ENCODE assay signal across 8 cellular contexts in genomic region chr1:37794372-37795339, GRCh38. TPM values are rescaled to one million over a fixed set of nuclear protein-coding genes. Genes with fewer than 3 reads are reported as not detected.
A peak's percentile ranks its signal among the peaks of the same experiment; 100 is the strongest.
DNase-seq lines count a peak whose midpoint lies in the region; ATAC-seq and TF ChIP-seq lines count a peak whose summit lies in the region.

No MANE protein-coding gene starts in this region.

- peak; percentile 72 for DNase-seq in COLO668 (lab: John Stamatoyannopoulos, UW; ENCODE audit: unreplicated experiment)
- DNase-seq in OCI-LY7 (ENCODE audit: low spot score), result no peak
- DNase-seq in fibroblast of the aortic adventitia (ENCODE audit: low read depth), result no peak
- no peak for DNase-seq in EL
- DNase-seq in NK-92 (lab: John Stamatoyannopoulos, UW; ENCODE audit: unreplicated experiment), result no peak
- no peak for DNase-seq in mucosa of gallbladder (ENCODE audit: low spot score)

- no peaks in the 10 kb centered on the region for H4K20me1 ChIP-seq in OCI-LY7 (ENCODE audit: insufficient read depth, low read length)

- POLR2A ChIA-PET in OCI-LY7 (lab: Charles Lee), result interaction anchor here (0.5 to 0.6 kb wide), 2 partner anchors 55 to 1561 kb away, joined by 3 to 5 read pairs; no protein-coding TSS in a partner anchor

- ATAC-seq in GM21529 (IDR thresholded peaks at IDR 0.05; ENCODE audit: unreplicated experiment), result peak; percentile 39

- TF ChIP-seq CTCF in OCI-LY7 (conservative IDR thresholded peaks at IDR 0.05; ENCODE audit: low read length) (no peak), fibroblast of the aortic adventitia (IDR thresholded peaks at IDR 0.05; ENCODE audit: insufficient read depth, low read length) (no peak)

- peak overlapping the region; percentile 88 for H3K4me2 ChIP-seq in OCI-LY7 (ENCODE audit: low read length)

- H3K9ac ChIP-seq in skeletal muscle tissue (ENCODE audit: low read depth in 1 of 3, low read length in 3 of 3), result no peak overlapping the region

- H3K4me1 ChIP-seq in OCI-LY7 (ENCODE audit: insufficient read depth, low read length, poor library complexity, severe bottlenecking) (peaks cover 28% of the 10 kb centered on the region), skeletal muscle tissue (ENCODE audit: control insufficient read depth in 3 of 3, insufficient read depth in 3 of 3, low read length in 3 of 3) (peaks cover 8 to 13% (median 10%) of the 10 kb centered on the region in 3 donors)

- H3K27me3 ChIP-seq in skeletal muscle tissue (ENCODE audit: control insufficient read depth in 3 of 3, insufficient read depth in 3 of 3, low read length in 3 of 3), result peaks cover 0 to 4% (median 0%) of the 10 kb centered on the region in 3 donors

- H3K4me3 ChIP-seq in OCI-LY7 (ENCODE audit: low read depth, low read length, poor library complexity, severe bottlenecking) (peak overlapping the region; percentile 88), fibroblast of the aortic adventitia (ENCODE audit: low read depth, low read length) (peak overlapping the region; percentile 33), skeletal muscle tissue (ENCODE audit: low read length in 3 of 3) (peak overlapping the region in 2 of 3 donors; percentile 45 to 73)

- H3K27ac ChIP-seq in OCI-LY7 (ENCODE audit: low read depth, low read length, poor library complexity, severe bottlenecking) (no peak overlapping the region), skeletal muscle tissue (ENCODE audit: low read depth, low read length) (no peak overlapping the region)

- H3K9me3 ChIP-seq in OCI-LY7 (ENCODE audit: low read length) (no peaks in the 10 kb centered on the region), skeletal muscle tissue (ENCODE audit: control insufficient read depth in 3 of 3, low read length in 3 of 3) (no peaks in the 10 kb centered on the region)

- CTCF ChIA-PET in OCI-LY7 (lab: Charles Lee; ENCODE audit: unreplicated experiment), result no interaction called here

- no TSS peak for BruUV-seq in OCI-LY7 (replicated peaks; lab: Mats Ljungman, UMichigan)

- H3K36me3 ChIP-seq in OCI-LY7 (ENCODE audit: insufficient read depth, low read length), result peaks cover 39% of the 10 kb centered on the region
- H3K36me3 ChIP-seq in skeletal muscle tissue (ENCODE audit: control insufficient read depth in 3 of 3, insufficient read depth in 3 of 3, low read length in 3 of 3), result peaks cover 3 to 8% (median 4%) of the 10 kb centered on the region in 3 donors

- no peak overlapping the region for H2AFZ ChIP-seq in OCI-LY7 (ENCODE audit: low read length)

- H3K79me2 ChIP-seq in OCI-LY7 (ENCODE audit: insufficient read depth, low read depth, low read length), result peaks cover 18% of the 10 kb centered on the region; the same call in 1 of the 2 replicates

- intact Hi-C loops in OCI-LY7 (cut with micrococcal nuclease; ENCODE audit: unreplicated experiment), result loop anchor here (1.0 kb wide), 1 partner anchor 13 kb away; the partner anchor contains the start of gene C1orf122

- no peaks in the 10 kb centered on the region for H3K9me2 ChIP-seq in OCI-LY7 (ENCODE audit: insufficient read depth, low read length)

RNA-seq across cellular contexts. Expression of gene MANEAL, which starts 1.0 kb away (rescaled TPM):
- total RNA-seq in OCI-LY7 (2014; rRNA removed; shearing (Covaris generic)), result 11.8 and 27.1 TPM in 2 replicates
- total RNA-seq in OCI-LY7 (2022) (18.2 and 20.0 TPM in 2 replicates), fibroblast of the aortic adventitia (ENCODE audit: low replicate concordance) (0.65 and 0.99 TPM in 2 replicates), skeletal muscle tissue (2.1 TPM), mucosa of gallbladder (6.9 TPM)

RNA-seq across cellular contexts. Expression of gene C1orf122, which starts 12.9 kb away (rescaled TPM):
- 18.9 and 26.0 TPM in 2 replicates for total RNA-seq in OCI-LY7 (2014; rRNA removed; shearing (Covaris generic))
- total RNA-seq in OCI-LY7 (2022), result 21.4 and 29.7 TPM in 2 replicates
- 14.5 and 24.0 TPM in 2 replicates for total RNA-seq in fibroblast of the aortic adventitia (ENCODE audit: low replicate concordance)
- total RNA-seq in skeletal muscle tissue, result 9.4 TPM
- total RNA-seq in mucosa of gallbladder, result 69.6 TPM

RNA-seq across cellular contexts. Expression of gene YRDC, which starts 13.4 kb away (rescaled TPM):
- 27.6 and 33.6 TPM in 2 replicates for total RNA-seq in OCI-LY7 (2014; rRNA removed; shearing (Covaris generic))
- total RNA-seq in OCI-LY7 (2022) (24.4 and 28.0 TPM in 2 replicates), fibroblast of the aortic adventitia (ENCODE audit: low replicate concordance) (3.1 and 8.9 TPM in 2 replicates), skeletal muscle tissue (7.3 TPM), mucosa of gallbladder (11.5 TPM)

RNA-seq across cellular contexts. Expression of gene EPHA10, which starts 29.7 kb away (rescaled TPM):
- total RNA-seq in OCI-LY7 (2014; rRNA removed; shearing (Covaris generic)), result not detected in 2 replicates
- total RNA-seq in OCI-LY7 (2022), result not detected in 2 replicates
- total RNA-seq in fibroblast of the aortic adventitia (ENCODE audit: low replicate concordance), result not detected in 2 replicates
- total RNA-seq in skeletal muscle tissue, result not detected
- 8.5 TPM for total RNA-seq in mucosa of gallbladder

Comparison
In these comparisons a context has a peak if more than half of its experiments do, and no peak if none do; other contexts are left out.
1. H3K4me3 ChIP-seq: peak in every context shown above with its lines; median percentile 88 in OCI-LY7; 59 in skeletal muscle tissue; 33 in fibroblast of the aortic adventitia.